1 cellular context compared by ENCODE assay signal in the genomic region with DNA sequence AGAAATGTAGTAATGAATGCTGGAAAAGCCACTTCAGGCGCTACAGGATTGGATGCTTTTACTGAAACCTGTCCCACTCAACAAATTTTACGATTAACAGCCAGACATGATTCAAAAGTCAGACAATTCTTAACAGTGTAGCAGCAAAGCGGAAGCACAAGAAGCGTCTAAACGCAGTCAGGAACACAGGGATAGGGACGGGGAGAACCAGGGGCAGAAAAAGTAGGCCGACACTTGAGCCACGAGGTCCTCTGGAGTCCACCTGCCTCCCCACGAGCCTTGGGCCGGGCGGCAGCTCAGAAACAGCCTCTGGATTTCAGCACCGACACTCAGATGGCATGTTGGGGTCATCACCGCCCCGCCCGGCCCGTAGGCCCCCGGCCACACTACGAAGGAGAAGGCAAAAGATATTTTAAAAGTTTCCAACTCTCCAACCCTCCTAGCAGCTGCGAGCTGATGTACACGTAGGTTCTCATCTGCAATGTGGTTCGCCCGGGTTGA.
TF ChIP-seq lines count a peak whose summit lies in the region.

No MANE protein-coding gene starts in this region.

TF ChIP-seq in HepG2, 621 proteins besides CTCF, POLR2A, EP300 and RAD21 (continued from another document):
- TF ChIP-seq, protein P1, sequence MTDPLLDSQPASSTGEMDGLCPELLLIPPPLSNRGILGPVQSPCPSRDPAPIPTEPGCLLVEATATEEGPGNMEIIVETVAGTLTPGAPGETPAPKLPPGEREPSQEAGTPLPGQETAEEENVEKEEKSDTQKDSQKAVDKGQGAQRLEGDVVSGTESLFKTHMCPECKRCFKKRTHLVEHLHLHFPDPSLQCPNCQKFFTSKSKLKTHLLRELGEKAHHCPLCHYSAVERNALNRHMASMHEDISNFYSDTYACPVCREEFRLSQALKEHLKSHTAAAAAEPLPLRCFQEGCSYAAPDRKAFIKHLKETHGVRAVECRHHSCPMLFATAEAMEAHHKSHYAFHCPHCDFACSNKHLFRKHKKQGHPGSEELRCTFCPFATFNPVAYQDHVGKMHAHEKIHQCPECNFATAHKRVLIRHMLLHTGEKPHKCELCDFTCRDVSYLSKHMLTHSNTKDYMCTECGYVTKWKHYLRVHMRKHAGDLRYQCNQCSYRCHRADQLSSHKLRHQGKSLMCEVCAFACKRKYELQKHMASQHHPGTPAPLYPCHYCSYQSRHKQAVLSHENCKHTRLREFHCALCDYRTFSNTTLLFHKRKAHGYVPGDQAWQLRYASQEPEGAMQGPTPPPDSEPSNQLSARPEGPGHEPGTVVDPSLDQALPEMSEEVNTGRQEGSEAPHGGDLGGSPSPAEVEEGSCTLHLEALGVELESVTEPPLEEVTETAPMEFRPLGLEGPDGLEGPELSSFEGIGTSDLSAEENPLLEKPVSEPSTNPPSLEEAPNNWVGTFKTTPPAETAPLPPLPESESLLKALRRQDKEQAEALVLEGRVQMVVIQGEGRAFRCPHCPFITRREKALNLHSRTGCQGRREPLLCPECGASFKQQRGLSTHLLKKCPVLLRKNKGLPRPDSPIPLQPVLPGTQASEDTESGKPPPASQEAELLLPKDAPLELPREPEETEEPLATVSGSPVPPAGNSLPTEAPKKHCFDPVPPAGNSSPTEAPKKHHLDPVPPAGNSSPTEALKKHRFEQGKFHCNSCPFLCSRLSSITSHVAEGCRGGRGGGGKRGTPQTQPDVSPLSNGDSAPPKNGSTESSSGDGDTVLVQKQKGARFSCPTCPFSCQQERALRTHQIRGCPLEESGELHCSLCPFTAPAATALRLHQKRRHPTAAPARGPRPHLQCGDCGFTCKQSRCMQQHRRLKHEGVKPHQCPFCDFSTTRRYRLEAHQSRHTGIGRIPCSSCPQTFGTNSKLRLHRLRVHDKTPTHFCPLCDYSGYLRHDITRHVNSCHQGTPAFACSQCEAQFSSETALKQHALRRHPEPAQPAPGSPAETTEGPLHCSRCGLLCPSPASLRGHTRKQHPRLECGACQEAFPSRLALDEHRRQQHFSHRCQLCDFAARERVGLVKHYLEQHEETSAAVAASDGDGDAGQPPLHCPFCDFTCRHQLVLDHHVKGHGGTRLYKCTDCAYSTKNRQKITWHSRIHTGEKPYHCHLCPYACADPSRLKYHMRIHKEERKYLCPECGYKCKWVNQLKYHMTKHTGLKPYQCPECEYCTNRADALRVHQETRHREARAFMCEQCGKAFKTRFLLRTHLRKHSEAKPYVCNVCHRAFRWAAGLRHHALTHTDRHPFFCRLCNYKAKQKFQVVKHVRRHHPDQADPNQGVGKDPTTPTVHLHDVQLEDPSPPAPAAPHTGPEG (CRISPR knock-in tag; IDR thresholded peaks at IDR 0.05), result 0 out of 2 replicates have a peak, but pooled peaks have one; percentile 16
- TF ChIP-seq ZNF777 (CRISPR knock-in tag; IDR thresholded peaks at IDR 0.05), result 0 out of 2 replicates have a peak, but pooled peaks have one; percentile 12
- TF ChIP-seq, protein P2, sequence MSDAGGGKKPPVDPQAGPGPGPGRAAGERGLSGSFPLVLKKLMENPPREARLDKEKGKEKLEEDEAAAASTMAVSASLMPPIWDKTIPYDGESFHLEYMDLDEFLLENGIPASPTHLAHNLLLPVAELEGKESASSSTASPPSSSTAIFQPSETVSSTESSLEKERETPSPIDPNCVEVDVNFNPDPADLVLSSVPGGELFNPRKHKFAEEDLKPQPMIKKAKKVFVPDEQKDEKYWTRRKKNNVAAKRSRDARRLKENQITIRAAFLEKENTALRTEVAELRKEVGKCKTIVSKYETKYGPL (CRISPR knock-in tag; IDR thresholded peaks at IDR 0.05), result no peak
- TF ChIP-seq NR1H2 (CRISPR knock-in tag; IDR thresholded peaks at IDR 0.05; ENCODE audit: borderline replicate concordance, low read depth), result 0 out of 2 replicates have a peak, but pooled peaks have one; percentile 5
- TF ChIP-seq, protein P3, sequence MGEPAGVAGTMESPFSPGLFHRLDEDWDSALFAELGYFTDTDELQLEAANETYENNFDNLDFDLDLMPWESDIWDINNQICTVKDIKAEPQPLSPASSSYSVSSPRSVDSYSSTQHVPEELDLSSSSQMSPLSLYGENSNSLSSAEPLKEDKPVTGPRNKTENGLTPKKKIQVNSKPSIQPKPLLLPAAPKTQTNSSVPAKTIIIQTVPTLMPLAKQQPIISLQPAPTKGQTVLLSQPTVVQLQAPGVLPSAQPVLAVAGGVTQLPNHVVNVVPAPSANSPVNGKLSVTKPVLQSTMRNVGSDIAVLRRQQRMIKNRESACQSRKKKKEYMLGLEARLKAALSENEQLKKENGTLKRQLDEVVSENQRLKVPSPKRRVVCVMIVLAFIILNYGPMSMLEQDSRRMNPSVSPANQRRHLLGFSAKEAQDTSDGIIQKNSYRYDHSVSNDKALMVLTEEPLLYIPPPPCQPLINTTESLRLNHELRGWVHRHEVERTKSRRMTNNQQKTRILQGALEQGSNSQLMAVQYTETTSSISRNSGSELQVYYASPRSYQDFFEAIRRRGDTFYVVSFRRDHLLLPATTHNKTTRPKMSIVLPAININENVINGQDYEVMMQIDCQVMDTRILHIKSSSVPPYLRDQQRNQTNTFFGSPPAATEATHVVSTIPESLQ (CRISPR knock-in tag; conservative IDR thresholded peaks at IDR 0.05), result no peak
- TF ChIP-seq, protein P4, sequence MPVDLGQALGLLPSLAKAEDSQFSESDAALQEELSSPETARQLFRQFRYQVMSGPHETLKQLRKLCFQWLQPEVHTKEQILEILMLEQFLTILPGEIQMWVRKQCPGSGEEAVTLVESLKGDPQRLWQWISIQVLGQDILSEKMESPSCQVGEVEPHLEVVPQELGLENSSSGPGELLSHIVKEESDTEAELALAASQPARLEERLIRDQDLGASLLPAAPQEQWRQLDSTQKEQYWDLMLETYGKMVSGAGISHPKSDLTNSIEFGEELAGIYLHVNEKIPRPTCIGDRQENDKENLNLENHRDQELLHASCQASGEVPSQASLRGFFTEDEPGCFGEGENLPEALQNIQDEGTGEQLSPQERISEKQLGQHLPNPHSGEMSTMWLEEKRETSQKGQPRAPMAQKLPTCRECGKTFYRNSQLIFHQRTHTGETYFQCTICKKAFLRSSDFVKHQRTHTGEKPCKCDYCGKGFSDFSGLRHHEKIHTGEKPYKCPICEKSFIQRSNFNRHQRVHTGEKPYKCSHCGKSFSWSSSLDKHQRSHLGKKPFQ (CRISPR knock-in tag; IDR thresholded peaks at IDR 0.05; ENCODE audit: insufficient replicate concordance), result peak; percentile 44
- 0 out of 2 replicates have a peak, but pooled peaks have one; percentile 14 for TF ChIP-seq ZNF839 (CRISPR knock-in tag; IDR thresholded peaks at IDR 0.05; ENCODE audit: borderline replicate concordance)
- TF ChIP-seq, protein P5, sequence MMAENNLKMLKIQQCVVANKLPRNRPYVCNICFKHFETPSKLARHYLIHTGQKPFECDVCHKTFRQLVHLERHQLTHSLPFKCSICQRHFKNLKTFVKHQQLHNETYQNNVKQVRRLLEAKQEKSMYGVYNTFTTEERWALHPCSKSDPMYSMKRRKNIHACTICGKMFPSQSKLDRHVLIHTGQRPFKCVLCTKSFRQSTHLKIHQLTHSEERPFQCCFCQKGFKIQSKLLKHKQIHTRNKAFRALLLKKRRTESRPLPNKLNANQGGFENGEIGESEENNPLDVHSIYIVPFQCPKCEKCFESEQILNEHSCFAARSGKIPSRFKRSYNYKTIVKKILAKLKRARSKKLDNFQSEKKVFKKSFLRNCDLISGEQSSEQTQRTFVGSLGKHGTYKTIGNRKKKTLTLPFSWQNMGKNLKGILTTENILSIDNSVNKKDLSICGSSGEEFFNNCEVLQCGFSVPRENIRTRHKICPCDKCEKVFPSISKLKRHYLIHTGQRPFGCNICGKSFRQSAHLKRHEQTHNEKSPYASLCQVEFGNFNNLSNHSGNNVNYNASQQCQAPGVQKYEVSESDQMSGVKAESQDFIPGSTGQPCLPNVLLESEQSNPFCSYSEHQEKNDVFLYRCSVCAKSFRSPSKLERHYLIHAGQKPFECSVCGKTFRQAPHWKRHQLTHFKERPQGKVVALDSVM (CRISPR knock-in tag; IDR thresholded peaks at IDR 0.05), result peak; percentile 51; the same call in 1 of the 2 replicates
